32 cellular contexts compared by ENCODE assay signal in genomic region chr21:33032434-33033047, GRCh38. TPM values are rescaled to one million over a fixed set of nuclear protein-coding genes. Genes with fewer than 3 reads are reported as not detected.
"Had no signal": no experiment of that assay in that cellular context is flagged by ENCODE, and none has a peak within 500 bp of the region (broad histone marks: within the 10 kb centered on the region; RNA-seq: fewer than 3 reads in every experiment).

No MANE protein-coding gene starts in this region.

- H3K27ac ChIP-seq: brain microvascular endothelial cell, Peyer's patch, SJSA1 had no signal

- DNase-seq: activated CD4-positive, alpha-beta T cell treated with anti-CD3 and anti-CD28 coated beads, Interleukin-2, amount 10 ng/mL, durations not matched to agents 24 days and 14 days; activated CD4-positive, alpha-beta T cell treated with anti-CD3 and anti-CD28 coated beads, Interleukin-2, amount 50 U/mL, for 4 hours; activated CD8-positive, alpha-beta T cell treated with anti-CD3 and anti-CD28 coated beads for 36 hours; activated gamma-delta T cell; activated naive CD4-positive, alpha-beta T cell treated with Interleukin-2 at 50 U/mL for 16 hours; activated naive CD8-positive, alpha-beta T cell treated with anti-CD3 and anti-CD28 coated beads, Interleukin-2, amount 50 U/mL, for 24 hours; activated T-cell treated with anti-CD3 and anti-CD28 coated beads, Interleukin-2, amount 50 U/mL, for 24 hours; anterior cingulate cortex; brain microvascular endothelial cell; NCI-H1092 treated with DMSO at 0.1 percent for 48 hours; NCI-H1417; NCI-H146; NCI-H187; NCI-H2029 treated with DMSO at 0.1 percent for 48 hours; NCI-H2107; NCI-H2171; NCI-H510A; NCI-H526; NCI-H748 treated with DMSO at 0.1 percent for 48 hours; NK-92 treated with Interleukin-12 subunit alpha and Interleukin-12 subunit beta, amount 100 ng/mL, for 24 hours; PC-3; Peyer's patch; RPMI8226; SHP77 treated with DMSO at 0.1 percent for 48 hours; SK-N-SH had no signal

- H3K4me2 ChIP-seq: SK-N-SH had no signal

- H3K36me3 ChIP-seq: brain microvascular endothelial cell, Peyer's patch, SJSA1 had no signal

- H3K27ac Mint-ChIP-seq: activated CD4-positive, alpha-beta T cell treated with anti-CD3 and anti-CD28 coated beads, Interleukin-2, amount 10 ng/mL, durations not matched to agents 24 days and 14 days; activated CD8-positive, alpha-beta T cell treated with anti-CD3 and anti-CD28 coated beads for 36 hours; activated naive CD8-positive, alpha-beta T cell; activated naive CD8-positive, alpha-beta T cell treated with anti-CD3 and anti-CD28 coated beads, Interleukin-2, amount 50 U/mL, for 24 hours; activated T-cell treated with anti-CD3 and anti-CD28 coated beads, Interleukin-2, amount 50 U/mL, for 24 hours; activated T-helper 2 cell treated with anti-CD3 and anti-CD28 coated beads, Interferon-gamma antibody, Interleukin-2, Interleukin-4, amounts not matched to agents 10 μg/mL and 5 μg/mL and 100 μg/mL, durations not matched to agents 14 hours and 24 hours and 36 hours; T-helper 1 cell treated with Interleukin-12 subunit alpha and Interleukin-12 subunit beta and Interleukin-4 antibody, amounts not matched to agents 30 μg/mL and 1 μg/mL, for 36 hours; T-helper 2 cell treated with Interferon-gamma antibody and Interleukin-4, amounts not matched to agents 5 μg/mL and 100 μg/mL, for 36 hours had no signal

- H3K4me3 ChIP-seq: Peyer's patch, SJSA1 had no signal

- H3K36me3 Mint-ChIP-seq: activated naive CD8-positive, alpha-beta T cell had no signal

- H3K4me3 Mint-ChIP-seq: activated CD4-positive, alpha-beta T cell treated with anti-CD3 and anti-CD28 coated beads, Interleukin-2, amount 10 ng/mL, durations not matched to agents 24 days and 14 days; activated CD8-positive, alpha-beta T cell treated with anti-CD3 and anti-CD28 coated beads for 36 hours; activated naive CD8-positive, alpha-beta T cell; activated naive CD8-positive, alpha-beta T cell treated with anti-CD3 and anti-CD28 coated beads, Interleukin-2, amount 50 U/mL, for 24 hours; activated T-cell treated with anti-CD3 and anti-CD28 coated beads, Interleukin-2, amount 50 U/mL, for 24 hours; T-helper 1 cell treated with Interleukin-12 subunit alpha and Interleukin-12 subunit beta and Interleukin-4 antibody, amounts not matched to agents 30 μg/mL and 1 μg/mL, for 36 hours; T-helper 2 cell treated with Interferon-gamma antibody and Interleukin-4, amounts not matched to agents 5 μg/mL and 100 μg/mL, for 36 hours had no signal

- ATAC-seq: activated CD8-positive, alpha-beta T cell treated with anti-CD3 and anti-CD28 coated beads for 36 hours; activated naive CD8-positive, alpha-beta T cell treated with anti-CD3 and anti-CD28 coated beads, Interleukin-2, amount 50 U/mL, for 24 hours; PC-3 had no signal

- H3K9me3 ChIP-seq: Peyer's patch, SJSA1, SK-N-SH had no signal

- H3K9me3 Mint-ChIP-seq: activated CD4-positive, alpha-beta T cell treated with anti-CD3 and anti-CD28 coated beads, Interleukin-2, amount 10 ng/mL, durations not matched to agents 24 days and 14 days; activated CD8-positive, alpha-beta T cell treated with anti-CD3 and anti-CD28 coated beads for 36 hours; activated naive CD8-positive, alpha-beta T cell treated with anti-CD3 and anti-CD28 coated beads, Interleukin-2, amount 50 U/mL, for 24 hours; activated T-cell treated with anti-CD3 and anti-CD28 coated beads, Interleukin-2, amount 50 U/mL, for 24 hours; activated T-helper 2 cell treated with anti-CD3 and anti-CD28 coated beads, Interferon-gamma antibody, Interleukin-2, Interleukin-4, amounts not matched to agents 10 μg/mL and 5 μg/mL and 100 μg/mL, durations not matched to agents 14 hours and 24 hours and 36 hours; T-helper 1 cell treated with Interleukin-12 subunit alpha and Interleukin-12 subunit beta and Interleukin-4 antibody, amounts not matched to agents 30 μg/mL and 1 μg/mL, for 36 hours; T-helper 2 cell treated with Interferon-gamma antibody and Interleukin-4, amounts not matched to agents 5 μg/mL and 100 μg/mL, for 36 hours had no signal

RNA-seq across cellular contexts. Expression of gene OLIG2, which starts 6.8 kb away (rescaled TPM):
- total RNA-seq: activated CD4-positive, alpha-beta T cell treated with anti-CD3 and anti-CD28 coated beads, Interleukin-2, amount 10 ng/mL, durations not matched to agents 24 days and 14 days; activated CD8-positive, alpha-beta memory T cell treated with anti-CD3 and anti-CD28 coated beads for 36 hours; activated CD8-positive, alpha-beta T cell treated with anti-CD3 and anti-CD28 coated beads for 36 hours; activated T-helper 2 cell treated with anti-CD3 and anti-CD28 coated beads, Interferon-gamma antibody, Interleukin-2, Interleukin-4, amounts not matched to agents 10 μg/mL and 5 μg/mL and 100 μg/mL, durations not matched to agents 14 hours and 24 hours and 36 hours; M059J; PC-3; Peyer's patch; SJSA1 had no signal
- polyA plus RNA-seq: SK-N-SH had no signal

RNA-seq across cellular contexts. Expression of gene OLIG1, which starts 37.4 kb away (rescaled TPM):
- total RNA-seq: activated CD4-positive, alpha-beta T cell treated with anti-CD3 and anti-CD28 coated beads, Interleukin-2, amount 10 ng/mL, durations not matched to agents 24 days and 14 days; activated CD8-positive, alpha-beta memory T cell treated with anti-CD3 and anti-CD28 coated beads for 36 hours; M059J; PC-3; Peyer's patch; SJSA1 had no signal
- polyA plus RNA-seq: SK-N-SH had no signal
